Comparison of ENCODE assay signal across 1 cellular context in the genomic region with DNA sequence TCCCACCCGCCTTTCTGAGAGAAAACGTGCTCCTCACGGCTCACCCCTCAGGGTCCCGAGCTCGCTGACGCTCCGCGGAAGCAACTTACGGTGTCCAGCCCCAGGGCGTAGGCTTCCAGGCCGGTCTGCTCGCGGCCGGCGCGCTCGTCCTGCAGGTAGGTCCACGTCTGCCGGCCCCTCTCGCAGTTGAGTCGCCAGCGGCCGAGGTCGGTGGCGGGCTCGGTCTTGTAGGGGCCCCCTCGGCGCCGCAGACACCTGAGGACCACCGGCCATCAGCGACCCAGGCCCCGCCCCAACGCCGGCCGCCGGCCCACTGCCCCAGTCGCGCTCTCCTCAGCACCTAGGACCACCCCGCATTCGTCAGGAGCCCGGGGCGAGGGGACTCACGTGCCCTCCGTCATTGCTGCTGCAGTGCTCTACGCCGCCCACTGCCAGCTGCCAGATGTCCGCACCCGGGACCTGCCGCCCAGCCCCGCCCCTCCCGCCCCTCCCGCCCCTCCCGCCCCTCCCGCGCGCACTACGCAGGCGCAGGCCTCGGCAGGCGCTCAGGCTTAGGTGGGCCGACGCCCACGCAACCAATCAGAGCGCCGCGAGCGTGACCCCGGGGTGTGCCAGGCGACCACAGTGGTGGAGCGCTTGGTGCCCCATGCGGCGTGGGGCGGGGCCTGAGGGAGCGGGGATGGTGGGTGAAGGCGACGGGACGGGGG.
TF ChIP-seq lines count a peak whose summit lies in the region.

A gene (minus strand): TSS at position 430 of the 707 bp plus-strand sequence. CDS start 29 bp downstream, at position 401.

TF ChIP-seq in GM12878, 131 proteins besides CTCF, POLR2A, EP300 and RAD21 (continued from another document):
- TF ChIP-seq, protein P1, sequence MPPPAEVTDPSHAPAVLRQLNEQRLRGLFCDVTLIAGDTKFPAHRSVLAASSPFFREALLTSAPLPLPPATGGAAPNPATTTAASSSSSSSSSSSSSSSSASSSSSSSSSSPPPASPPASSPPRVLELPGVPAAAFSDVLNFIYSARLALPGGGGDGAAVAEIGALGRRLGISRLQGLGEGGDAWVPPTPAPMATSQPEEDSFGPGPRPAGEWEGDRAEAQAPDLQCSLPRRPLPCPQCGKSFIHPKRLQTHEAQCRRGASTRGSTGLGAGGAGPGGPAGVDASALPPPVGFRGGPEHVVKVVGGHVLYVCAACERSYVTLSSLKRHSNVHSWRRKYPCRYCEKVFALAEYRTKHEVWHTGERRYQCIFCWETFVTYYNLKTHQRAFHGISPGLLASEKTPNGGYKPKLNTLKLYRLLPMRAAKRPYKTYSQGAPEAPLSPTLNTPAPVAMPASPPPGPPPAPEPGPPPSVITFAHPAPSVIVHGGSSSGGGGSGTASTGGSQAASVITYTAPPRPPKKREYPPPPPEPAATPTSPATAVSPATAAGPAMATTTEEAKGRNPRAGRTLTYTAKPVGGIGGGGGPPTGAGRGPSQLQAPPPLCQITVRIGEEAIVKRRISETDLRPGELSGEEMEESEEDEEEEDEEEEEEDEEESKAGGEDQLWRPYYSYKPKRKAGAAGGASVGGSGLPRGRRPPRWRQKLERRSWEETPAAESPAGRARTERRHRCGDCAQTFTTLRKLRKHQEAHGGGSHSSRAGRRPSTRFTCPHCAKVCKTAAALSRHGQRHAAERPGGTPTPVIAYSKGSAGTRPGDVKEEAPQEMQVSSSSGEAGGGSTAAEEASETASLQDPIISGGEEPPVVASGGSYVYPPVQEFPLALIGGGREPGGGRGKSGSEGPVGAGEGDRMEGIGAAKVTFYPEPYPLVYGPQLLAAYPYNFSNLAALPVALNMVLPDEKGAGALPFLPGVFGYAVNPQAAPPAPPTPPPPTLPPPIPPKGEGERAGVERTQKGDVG (CRISPR knock-in tag; IDR thresholded peaks at IDR 0.05) = no peak
